Comparison of ENCODE assay signal across 1 cellular context in the genomic region with DNA sequence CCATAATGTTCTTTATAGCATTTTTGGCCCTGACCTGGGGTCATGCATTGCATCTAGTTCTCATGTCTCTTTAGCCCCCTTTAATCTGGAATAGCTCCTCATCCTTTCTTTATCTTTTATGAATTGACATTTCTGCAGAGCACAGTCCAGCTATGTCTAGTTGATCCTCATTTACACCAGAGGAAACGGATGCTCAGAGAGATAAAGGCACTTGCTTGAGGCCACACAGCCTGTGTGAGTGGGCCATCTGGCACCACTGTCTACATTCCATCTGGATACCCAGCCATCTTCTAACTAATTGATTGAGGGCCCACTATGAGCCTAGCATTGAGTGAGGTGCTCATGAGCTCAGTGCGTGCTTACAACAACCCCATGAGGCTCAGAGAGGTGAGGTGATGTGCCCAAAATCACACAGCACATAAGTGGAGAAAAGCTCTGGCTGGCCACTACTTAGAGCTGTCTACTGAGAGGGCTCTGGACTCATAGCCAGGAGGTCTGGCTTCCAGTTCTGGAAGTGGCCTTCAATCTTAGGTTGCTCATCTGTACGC.
TF ChIP-seq lines count a peak whose summit lies in the region.

No MANE protein-coding gene starts in this region.

TF ChIP-seq in SK-N-SH treated with all-trans-retinoic acid at 6 μM for 48 hours, 23 proteins besides CTCF, POLR2A, EP300 and RAD21 (continued from another document):
- TF ChIP-seq, protein P1, sequence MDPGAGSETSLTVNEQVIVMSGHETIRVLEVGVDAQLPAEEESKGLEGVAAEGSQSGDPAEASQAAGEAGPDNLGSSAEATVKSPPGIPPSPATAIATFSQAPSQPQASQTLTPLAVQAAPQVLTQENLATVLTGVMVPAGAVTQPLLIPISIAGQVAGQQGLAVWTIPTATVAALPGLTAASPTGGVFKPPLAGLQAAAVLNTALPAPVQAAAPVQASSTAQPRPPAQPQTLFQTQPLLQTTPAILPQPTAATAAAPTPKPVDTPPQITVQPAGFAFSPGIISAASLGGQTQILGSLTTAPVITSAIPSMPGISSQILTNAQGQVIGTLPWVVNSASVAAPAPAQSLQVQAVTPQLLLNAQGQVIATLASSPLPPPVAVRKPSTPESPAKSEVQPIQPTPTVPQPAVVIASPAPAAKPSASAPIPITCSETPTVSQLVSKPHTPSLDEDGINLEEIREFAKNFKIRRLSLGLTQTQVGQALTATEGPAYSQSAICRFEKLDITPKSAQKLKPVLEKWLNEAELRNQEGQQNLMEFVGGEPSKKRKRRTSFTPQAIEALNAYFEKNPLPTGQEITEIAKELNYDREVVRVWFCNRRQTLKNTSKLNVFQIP (CRISPR knock-in tag; IDR thresholded peaks at IDR 0.05; ENCODE audit: borderline replicate concordance, low read depth) = no peak
- TF ChIP-seq TCF4 (CRISPR knock-in tag; IDR thresholded peaks at IDR 0.05; ENCODE audit: borderline replicate concordance) (no peak), ZFP3 (CRISPR knock-in tag; IDR thresholded peaks at IDR 0.05) (no peak), ZNF70 (CRISPR knock-in tag; IDR thresholded peaks at IDR 0.05) (no peak), TOX (CRISPR knock-in tag; IDR thresholded peaks at IDR 0.05; ENCODE audit: borderline replicate concordance) (no peak), ZNF565 (CRISPR knock-in tag; conservative IDR thresholded peaks at IDR 0.05; ENCODE audit: low read depth) (no peak), SNAI2 (CRISPR knock-in tag; IDR thresholded peaks at IDR 0.05) (no peak), RARB (CRISPR knock-in tag; IDR thresholded peaks at IDR 0.05) (no peak), BACH2 (CRISPR knock-in tag; IDR thresholded peaks at IDR 0.05; ENCODE audit: borderline replicate concordance) (no peak), OSR1 (CRISPR knock-in tag; IDR thresholded peaks at IDR 0.05) (no peak), GLIS3 (CRISPR knock-in tag; IDR thresholded peaks at IDR 0.05) (no peak), ZFP30 (CRISPR knock-in tag; IDR thresholded peaks at IDR 0.05) (no peak), ZC3H10 (CRISPR knock-in tag; IDR thresholded peaks at IDR 0.05) (no peak)
- TF ChIP-seq, protein P2, sequence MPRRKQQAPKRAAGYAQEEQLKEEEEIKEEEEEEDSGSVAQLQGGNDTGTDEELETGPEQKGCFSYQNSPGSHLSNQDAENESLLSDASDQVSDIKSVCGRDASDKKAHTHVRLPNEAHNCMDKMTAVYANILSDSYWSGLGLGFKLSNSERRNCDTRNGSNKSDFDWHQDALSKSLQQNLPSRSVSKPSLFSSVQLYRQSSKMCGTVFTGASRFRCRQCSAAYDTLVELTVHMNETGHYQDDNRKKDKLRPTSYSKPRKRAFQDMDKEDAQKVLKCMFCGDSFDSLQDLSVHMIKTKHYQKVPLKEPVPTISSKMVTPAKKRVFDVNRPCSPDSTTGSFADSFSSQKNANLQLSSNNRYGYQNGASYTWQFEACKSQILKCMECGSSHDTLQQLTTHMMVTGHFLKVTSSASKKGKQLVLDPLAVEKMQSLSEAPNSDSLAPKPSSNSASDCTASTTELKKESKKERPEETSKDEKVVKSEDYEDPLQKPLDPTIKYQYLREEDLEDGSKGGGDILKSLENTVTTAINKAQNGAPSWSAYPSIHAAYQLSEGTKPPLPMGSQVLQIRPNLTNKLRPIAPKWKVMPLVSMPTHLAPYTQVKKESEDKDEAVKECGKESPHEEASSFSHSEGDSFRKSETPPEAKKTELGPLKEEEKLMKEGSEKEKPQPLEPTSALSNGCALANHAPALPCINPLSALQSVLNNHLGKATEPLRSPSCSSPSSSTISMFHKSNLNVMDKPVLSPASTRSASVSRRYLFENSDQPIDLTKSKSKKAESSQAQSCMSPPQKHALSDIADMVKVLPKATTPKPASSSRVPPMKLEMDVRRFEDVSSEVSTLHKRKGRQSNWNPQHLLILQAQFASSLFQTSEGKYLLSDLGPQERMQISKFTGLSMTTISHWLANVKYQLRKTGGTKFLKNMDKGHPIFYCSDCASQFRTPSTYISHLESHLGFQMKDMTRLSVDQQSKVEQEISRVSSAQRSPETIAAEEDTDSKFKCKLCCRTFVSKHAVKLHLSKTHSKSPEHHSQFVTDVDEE (CRISPR knock-in tag; IDR thresholded peaks at IDR 0.05) = no peak
- TF ChIP-seq, protein P3, sequence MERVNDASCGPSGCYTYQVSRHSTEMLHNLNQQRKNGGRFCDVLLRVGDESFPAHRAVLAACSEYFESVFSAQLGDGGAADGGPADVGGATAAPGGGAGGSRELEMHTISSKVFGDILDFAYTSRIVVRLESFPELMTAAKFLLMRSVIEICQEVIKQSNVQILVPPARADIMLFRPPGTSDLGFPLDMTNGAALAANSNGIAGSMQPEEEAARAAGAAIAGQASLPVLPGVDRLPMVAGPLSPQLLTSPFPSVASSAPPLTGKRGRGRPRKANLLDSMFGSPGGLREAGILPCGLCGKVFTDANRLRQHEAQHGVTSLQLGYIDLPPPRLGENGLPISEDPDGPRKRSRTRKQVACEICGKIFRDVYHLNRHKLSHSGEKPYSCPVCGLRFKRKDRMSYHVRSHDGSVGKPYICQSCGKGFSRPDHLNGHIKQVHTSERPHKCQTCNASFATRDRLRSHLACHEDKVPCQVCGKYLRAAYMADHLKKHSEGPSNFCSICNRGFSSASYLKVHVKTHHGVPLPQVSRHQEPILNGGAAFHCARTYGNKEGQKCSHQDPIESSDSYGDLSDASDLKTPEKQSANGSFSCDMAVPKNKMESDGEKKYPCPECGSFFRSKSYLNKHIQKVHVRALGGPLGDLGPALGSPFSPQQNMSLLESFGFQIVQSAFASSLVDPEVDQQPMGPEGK (CRISPR knock-in tag; IDR thresholded peaks at IDR 0.05; ENCODE audit: borderline replicate concordance) = no peak
- TF ChIP-seq, protein P4, sequence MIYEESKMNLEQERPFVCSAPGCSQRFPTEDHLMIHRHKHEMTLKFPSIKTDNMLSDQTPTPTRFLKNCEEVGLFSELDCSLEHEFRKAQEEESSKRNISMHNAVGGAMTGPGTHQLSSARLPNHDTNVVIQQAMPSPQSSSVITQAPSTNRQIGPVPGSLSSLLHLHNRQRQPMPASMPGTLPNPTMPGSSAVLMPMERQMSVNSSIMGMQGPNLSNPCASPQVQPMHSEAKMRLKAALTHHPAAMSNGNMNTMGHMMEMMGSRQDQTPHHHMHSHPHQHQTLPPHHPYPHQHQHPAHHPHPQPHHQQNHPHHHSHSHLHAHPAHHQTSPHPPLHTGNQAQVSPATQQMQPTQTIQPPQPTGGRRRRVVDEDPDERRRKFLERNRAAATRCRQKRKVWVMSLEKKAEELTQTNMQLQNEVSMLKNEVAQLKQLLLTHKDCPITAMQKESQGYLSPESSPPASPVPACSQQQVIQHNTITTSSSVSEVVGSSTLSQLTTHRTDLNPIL (CRISPR knock-in tag; IDR thresholded peaks at IDR 0.05; ENCODE audit: low read depth) = no peak
